Comparison of ENCODE assay signal across 16 cellular contexts in the genomic region with DNA sequence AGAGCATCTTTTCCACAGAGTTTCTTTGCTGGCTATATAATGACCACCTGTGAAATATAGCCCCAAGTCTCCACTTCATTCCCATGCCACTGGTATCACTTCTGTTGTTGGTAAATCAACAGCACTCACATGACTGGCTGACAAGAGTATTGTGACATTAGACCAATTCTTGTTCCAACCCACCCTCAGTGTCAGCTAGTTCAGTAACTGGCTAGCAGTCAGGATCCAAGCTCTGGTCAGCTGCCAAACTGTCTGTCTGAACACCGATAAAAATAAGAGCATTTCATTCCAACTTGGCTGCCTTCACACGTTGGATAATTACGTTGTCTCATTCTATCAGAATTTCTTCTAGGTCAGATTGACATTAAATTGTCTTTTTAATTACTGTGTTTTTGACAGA.
DNase-seq lines count a peak whose midpoint lies in the region; ATAC-seq, FAIRE-seq and TF ChIP-seq lines count a peak whose summit lies in the region.
"Had no signal": no experiment of that assay in that cellular context is flagged by ENCODE, and none has a peak within 500 bp of the region (broad histone marks: within the 10 kb centered on the region; RNA-seq: fewer than 3 reads in every experiment).

No MANE protein-coding gene starts in this region.

- H3K4me3 ChIP-seq in smooth muscle cell: no peak overlapping the region
- H3K4me3 ChIP-seq: A549, BLaER1, GM23248 had no signal

- H3K27me3 ChIP-seq in smooth muscle cell (ENCODE audit: low read depth): no peaks in the 10 kb centered on the region
- H3K27me3 ChIP-seq: BLaER1 had no signal

- H3K36me3 Mint-ChIP-seq in activated naive CD4-positive, alpha-beta T cell treated with anti-CD3 and anti-CD28 coated beads, Interleukin-2, amount 50 U/mL, for 72 hours: no peaks in the 10 kb centered on the region
- H3K36me3 Mint-ChIP-seq: CD8-positive, alpha-beta memory T cell had no signal

- H3F3A ChIP-seq in smooth muscle cell (ENCODE audit: low read depth): no peaks in the 10 kb centered on the region

- 91% methylated on average over 3 of the region's 3 CpGs for WGBS in smooth muscle cell (ENCODE audit: low lambda C conversion rate)

- no peaks in the 10 kb centered on the region for H3K9me3 Mint-ChIP-seq in activated naive CD4-positive, alpha-beta T cell treated with anti-CD3 and anti-CD28 coated beads, Interleukin-2, amount 50 U/mL, for 72 hours
- H3K9me3 Mint-ChIP-seq: CD8-positive, alpha-beta memory T cell had no signal

- H3K4me2 ChIP-seq in smooth muscle cell: no peak overlapping the region
- H3K4me2 ChIP-seq: A549, BLaER1 had no signal

- H4K20me1 ChIP-seq in smooth muscle cell (ENCODE audit: low read depth): no peaks in the 10 kb centered on the region
- H4K20me1 ChIP-seq: BLaER1 had no signal

- TF ChIP-seq POLR2A in H54 (IDR thresholded peaks at IDR 0.05; ENCODE audit: low read depth, low read length) (no peak), GM18505 (IDR thresholded peaks at IDR 0.05; ENCODE audit: borderline replicate concordance, extremely low read depth, insufficient read depth, insufficient read length) (no peak)

- peak overlapping the region; percentile 53 for H2AFZ ChIP-seq in smooth muscle cell (ENCODE audit: low read depth)
- H2AFZ ChIP-seq: GM23248 had no signal

- no peaks in the 10 kb centered on the region for H3K79me2 ChIP-seq in smooth muscle cell (ENCODE audit: low read depth)

- FAIRE-seq in H54 (lab: Jason Lieb, UNC): peak; percentile 64
- FAIRE-seq: A549, GM18507 had no signal

- H3K9ac ChIP-seq in smooth muscle cell (ENCODE audit: low read depth): no peak overlapping the region
- H3K9ac ChIP-seq: BLaER1, GM23248 had no signal

- H3K4me1 ChIP-seq in smooth muscle cell (ENCODE audit: low read depth): no peaks in the 10 kb centered on the region
- H3K4me1 ChIP-seq: A549, BLaER1, Caco-2 had no signal

- no peaks in the 10 kb centered on the region for H3K9me3 ChIP-seq in smooth muscle cell (replicated peaks; ENCODE audit: low read depth)
- H3K9me3 ChIP-seq: A549, BLaER1, Caco-2 had no signal

- intact Hi-C loops in left cardiac atrium (cut with DNase I): no loop called here

- H3K27ac Mint-ChIP-seq in activated naive CD4-positive, alpha-beta T cell treated with anti-CD3 and anti-CD28 coated beads, Interleukin-2, amount 50 U/mL, for 72 hours: no peak overlapping the region
- H3K27ac Mint-ChIP-seq: CD8-positive, alpha-beta memory T cell had no signal

- TF ChIP-seq CTCF in smooth muscle cell (IDR thresholded peaks at IDR 0.05; ENCODE audit: borderline replicate concordance, insufficient read depth, poor library complexity, severe bottlenecking): no peak

- no peak for DNase-seq in H54 (ENCODE audit: insufficient read length, low spot score)
- DNase-seq in MV-4-11 (lab: John Stamatoyannopoulos, UW): peak; percentile 41
- peak; percentile 56 for DNase-seq in left cardiac atrium
- DNase-seq in smooth muscle cell (lab: John Stamatoyannopoulos, UW; ENCODE audit: unreplicated experiment): no peak
- DNase-seq in DMS 273 (lab: John Stamatoyannopoulos, UW; ENCODE audit: unreplicated experiment): no peak
- no peak for DNase-seq in activated naive CD4-positive, alpha-beta T cell treated with anti-CD3 and anti-CD28 coated beads, Interleukin-2, amount 50 U/mL, for 72 hours (ENCODE audit: low spot score in 2 of 2)
- DNase-seq: Caco-2; CD8-positive, alpha-beta memory T cell; DMS53; GF-D8; GM23248; H7 had no signal

- ATAC-seq in left cardiac atrium (peak; percentile 86 to 89), GM18505 (IDR thresholded peaks at IDR 0.05; ENCODE audit: unreplicated experiment) (no peak)
- ATAC-seq in activated naive CD4-positive, alpha-beta T cell treated with anti-CD3 and anti-CD28 coated beads, Interleukin-2, amount 50 U/mL, for 72 hours: no peak
- ATAC-seq: A549 had no signal

- H3K36me3 ChIP-seq in smooth muscle cell (ENCODE audit: low read depth): no peaks in the 10 kb centered on the region
- H3K36me3 ChIP-seq: BLaER1 had no signal

- no peak overlapping the region for H3K27ac ChIP-seq in smooth muscle cell (ENCODE audit: low read depth)
- H3K27ac ChIP-seq: A549, BLaER1, GM23248 had no signal

Comparison
In these comparisons a context has a peak if more than half of its experiments do, and no peak if none do; other contexts are left out.
1. DNase-seq: peak in MV-4-11 (single experiment) and left cardiac atrium (single experiment); none in H54 (single experiment), smooth muscle cell (single experiment), DMS 273 (single experiment) and activated naive CD4-positive, alpha-beta T cell treated with anti-CD3 and anti-CD28 coated beads, Interleukin-2, amount 50 U/mL, for 72 hours (0 of 2).
2. ATAC-seq: peak in left cardiac atrium (2 of 2); none in activated naive CD4-positive, alpha-beta T cell treated with anti-CD3 and anti-CD28 coated beads, Interleukin-2, amount 50 U/mL, for 72 hours (0 of 2) and GM18505 (single experiment).